ENCODE assay signal across 1 cellular context in the genomic region with DNA sequence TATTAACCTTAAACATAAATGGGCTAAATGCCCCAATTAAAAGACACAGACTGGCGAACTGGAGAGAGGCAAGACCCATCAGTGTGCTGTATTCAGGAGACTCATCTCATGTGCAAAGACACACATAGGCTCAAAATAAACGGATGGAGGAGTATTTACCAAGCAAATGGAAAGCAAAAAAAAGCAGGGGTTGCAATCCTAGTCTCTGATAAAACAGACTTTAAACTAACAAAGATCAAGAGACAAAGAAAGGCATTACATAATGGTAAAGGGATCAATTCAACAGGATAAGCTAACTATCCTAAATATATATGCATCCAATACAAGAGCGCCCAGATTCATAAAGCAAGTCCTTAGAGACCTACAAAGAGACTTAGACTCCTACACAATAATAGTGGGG. TPM values are rescaled to one million over a fixed set of nuclear protein-coding genes. Genes with fewer than 3 reads are reported as not detected.
"Had no signal": no experiment of that assay in that cellular context is flagged by ENCODE, and none has a peak within 500 bp of the region (broad histone marks: within the 10 kb centered on the region; RNA-seq: fewer than 3 reads in every experiment).

No MANE protein-coding gene starts in this region.

RNA-seq across cellular contexts. Expression of a gene that starts 45.2 kb away (rescaled TPM):
- total RNA-seq: cerebellum had no signal
